1 cellular context compared by ENCODE assay signal in the genomic region with DNA sequence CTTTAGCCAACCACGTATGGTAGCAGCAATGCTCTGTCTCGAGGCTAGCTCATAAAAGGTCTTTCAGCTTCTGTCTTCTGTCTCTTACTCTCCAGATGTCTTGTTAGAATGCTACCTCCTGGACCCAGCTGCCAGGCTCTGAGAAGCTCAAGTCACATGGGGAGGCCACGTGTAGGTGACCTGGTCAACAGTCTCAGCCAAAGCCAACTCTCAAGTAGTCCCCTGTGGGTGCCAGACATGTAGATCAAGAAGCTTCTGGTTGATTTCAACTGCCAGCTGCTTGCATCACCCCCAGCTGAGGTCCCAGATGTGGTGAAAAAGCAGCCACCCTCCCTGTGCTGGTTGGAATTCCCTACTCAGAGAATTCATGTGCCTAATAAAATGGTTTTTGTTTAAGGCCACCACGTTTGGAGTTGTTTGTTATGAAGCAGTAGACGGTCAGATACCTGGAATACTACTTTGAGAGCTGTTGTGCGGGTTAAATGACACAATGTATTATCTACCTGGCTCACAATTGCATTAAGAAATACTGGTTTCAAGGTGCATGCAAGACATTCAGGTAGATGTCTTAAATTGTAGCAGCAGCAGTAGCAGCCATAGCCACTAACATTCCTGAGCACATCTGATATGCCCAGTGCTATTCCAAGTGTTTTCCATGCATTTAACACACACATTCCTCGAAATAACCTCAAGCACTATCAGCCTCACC.
TF ChIP-seq lines count a peak whose summit lies in the region.

No MANE protein-coding gene starts in this region.

TF ChIP-seq in IMR-90, 13 proteins besides CTCF, POLR2A, EP300 and RAD21:
- TF ChIP-seq NFE2L2 (IDR thresholded peaks at IDR 0.05; ENCODE audit: low read depth, low read length), result no peak
